In genomic region chr14:99333841-99334240, GRCh38 we compare ENCODE assay signal across 21 cellular contexts.
A peak's percentile ranks its signal among the peaks of the same experiment; 100 is the strongest.
DNase-seq lines count a peak whose midpoint lies in the region; FAIRE-seq and TF ChIP-seq lines count a peak whose summit lies in the region.
"Had no signal": no experiment of that assay in that cellular context is flagged by ENCODE, and none has a peak within 500 bp of the region (broad histone marks: within the 10 kb centered on the region; RNA-seq: fewer than 3 reads in every experiment).

No MANE protein-coding gene starts in this region.

- H3K27me3 Mint-ChIP-seq in neural progenitor cell (ENCODE audit: insufficient read depth, low read depth): peaks cover 24% of the 10 kb centered on the region
- peaks cover 15% of the 10 kb centered on the region for H3K27me3 Mint-ChIP-seq in osteocyte (ENCODE audit: unreplicated experiment)

- H3K9me3 ChIP-seq in left ventricle myocardium inferior (replicated peaks) (no peaks in the 10 kb centered on the region), neural progenitor cell (ENCODE audit: low read depth) (no peaks in the 10 kb centered on the region)

- H3K27me3 ChIP-seq in bronchial epithelial cell (ENCODE audit: control insufficient read depth, insufficient read depth, low read length) (peaks cover 2% of the 10 kb centered on the region), left ventricle myocardium inferior (ENCODE audit: low read depth) (peaks cover 32% of the 10 kb centered on the region), neural progenitor cell (no peaks in the 10 kb centered on the region)

- H3K4me1 ChIP-seq in left ventricle myocardium inferior (peaks cover 6% of the 10 kb centered on the region), neural progenitor cell (no peaks in the 10 kb centered on the region)

- no peaks in the 10 kb centered on the region for H3K36me3 Mint-ChIP-seq in neural progenitor cell
- H3K36me3 Mint-ChIP-seq in osteocyte (ENCODE audit: unreplicated experiment): no peaks in the 10 kb centered on the region

- H3K27ac Mint-ChIP-seq in neural progenitor cell (no peak overlapping the region), osteocyte (ENCODE audit: unreplicated experiment) (no peak overlapping the region)
- H3K27ac Mint-ChIP-seq: HFFc6 had no signal

- intact Hi-C loops in left ventricle myocardium inferior (cut with micrococcal nuclease): no loop called here

- TF ChIP-seq CTCF in bronchial epithelial cell (IDR thresholded peaks at IDR 0.05; ENCODE audit: insufficient read depth, low read length, severe bottlenecking) (no peak), left ventricle myocardium inferior (IDR thresholded peaks at IDR 0.05; ENCODE audit: borderline replicate concordance) (no peak), neural progenitor cell (IDR thresholded peaks at IDR 0.05) (no peak), osteocyte (IDR thresholded peaks at IDR 0.05) (no peak)

- H3K4me1 Mint-ChIP-seq in neural progenitor cell (peaks cover 9% of the 10 kb centered on the region), osteocyte (ENCODE audit: unreplicated experiment) (no peaks in the 10 kb centered on the region)

- H3K9me3 Mint-ChIP-seq in neural progenitor cell (no peaks in the 10 kb centered on the region), osteocyte (ENCODE audit: unreplicated experiment) (no peaks in the 10 kb centered on the region)
- H3K9me3 Mint-ChIP-seq: HFFc6 had no signal

- no peaks in the 10 kb centered on the region for H4K20me1 ChIP-seq in neural progenitor cell (ENCODE audit: low read depth)

- peak; percentile 58 for FAIRE-seq in bronchial epithelial cell (lab: Jason Lieb, UNC)
- FAIRE-seq: G401.6 had no signal

- H3F3A ChIP-seq in neural progenitor cell (ENCODE audit: low read depth): no peaks in the 10 kb centered on the region

- H3K4me3 ChIP-seq in bronchial epithelial cell (ENCODE audit: low read depth, low read length) (no peak overlapping the region), left ventricle myocardium inferior (peak overlapping the region; percentile 46), neural progenitor cell (no peak overlapping the region)

- H3K9ac ChIP-seq in neural progenitor cell: no peak overlapping the region

- H3K36me3 ChIP-seq in bronchial epithelial cell (ENCODE audit: control insufficient read depth, insufficient read depth, low read length) (no peaks in the 10 kb centered on the region), left ventricle myocardium inferior (no peaks in the 10 kb centered on the region), neural progenitor cell (no peaks in the 10 kb centered on the region)

- no peak overlapping the region for H3K4me2 ChIP-seq in neural progenitor cell

- H3K79me2 ChIP-seq in neural progenitor cell (ENCODE audit: low read depth): no peaks in the 10 kb centered on the region

- DNase-seq in bronchial epithelial cell (ENCODE audit: low read depth) (no peak), left ventricle myocardium inferior (no peak), neural progenitor cell (ENCODE audit: low spot score) (no peak), middle frontal gyrus (ENCODE audit: extremely low spot score, low spot score) (no peak), osteocyte (ENCODE audit: extremely low spot score, unreplicated experiment) (no peak), NCI-H2107 treated with DMSO at 0.1 percent for 48 hours (lab: John Stamatoyannopoulos, UW; ENCODE audit: unreplicated experiment) (no peak)
- DNase-seq in stimulated activated CD4-positive, alpha-beta T cell treated with anti-CD3 and anti-CD28 coated beads, Interleukin-4, amount 100 ng/mL, for 4 hours: no peak
- DNase-seq: ACHN, AML-193, H7, HFFc6, IMR-90, NCI-H1048, NCI-H146, NCI-H2029 treated with DMSO at 0.1 percent for 48 hours, NCI-H510A treated with DMSO at 0.1 percent for 48 hours, NCI-H774, OCI-M1 had no signal

- H3K4me3 Mint-ChIP-seq in neural progenitor cell (no peak overlapping the region), osteocyte (ENCODE audit: unreplicated experiment) (no peak overlapping the region)
- H3K4me3 Mint-ChIP-seq: HFFc6 had no signal

- H3K27ac ChIP-seq in left ventricle myocardium inferior (replicated peaks) (no peak overlapping the region), neural progenitor cell (no peak overlapping the region)
- H3K27ac ChIP-seq: C4-2B, HL-60 had no signal

- H2AFZ ChIP-seq in neural progenitor cell (replicated peaks): peak overlapping the region; percentile 26
